In genomic region chr19:29927944-29928669, GRCh38 we compare ENCODE assay signal across 1 cellular context.
TF ChIP-seq lines count a peak whose summit lies in the region.

No MANE protein-coding gene starts in this region.

TF ChIP-seq in GM12878, 131 proteins besides CTCF, POLR2A, EP300 and RAD21 (continued from another document):
- TF ChIP-seq BCL11A (IDR thresholded peaks at IDR 0.05; ENCODE audit: low read depth, low read length), result no peak
